ENCODE assay signal across 8 cellular contexts in the genomic region with DNA sequence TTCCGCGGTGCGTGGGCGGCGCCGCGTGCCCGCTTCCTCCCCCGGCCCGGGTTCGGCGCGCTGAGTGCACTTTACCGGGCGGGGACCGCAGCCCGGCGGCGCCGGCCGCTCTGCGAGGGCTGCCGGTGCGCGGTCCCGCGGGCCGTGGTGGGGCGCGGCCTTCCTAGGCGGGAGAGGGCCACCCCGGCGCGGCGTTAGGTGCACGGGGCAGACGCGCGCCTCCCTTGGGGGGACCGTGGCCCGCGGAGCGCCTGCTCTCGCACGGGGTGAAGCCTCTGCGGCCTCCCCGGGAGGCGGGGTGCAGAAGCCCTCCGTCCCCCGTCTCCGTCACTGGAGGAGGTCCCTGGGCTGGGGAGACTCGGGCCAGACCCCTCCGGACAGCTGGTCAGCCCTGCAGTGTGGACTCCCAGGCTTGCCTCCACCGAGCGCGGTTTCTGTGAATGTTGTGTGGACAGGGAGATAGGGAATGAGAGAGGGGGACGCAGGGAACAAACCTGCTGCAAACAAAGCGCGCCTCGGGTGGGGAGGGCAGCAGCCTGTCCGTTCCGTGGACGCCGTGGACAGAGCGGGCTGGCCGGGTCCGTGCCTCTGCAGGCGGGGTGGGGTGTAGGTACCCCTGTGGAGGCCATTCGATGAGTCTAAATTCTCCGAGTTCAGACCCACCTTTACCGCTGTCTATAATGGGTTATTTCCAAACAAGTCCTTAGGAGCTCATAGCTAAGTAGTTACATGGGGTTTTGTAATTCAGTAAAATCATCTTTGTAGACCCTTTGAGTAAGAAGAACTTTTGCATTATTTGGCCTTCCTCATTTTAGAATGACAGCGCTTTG. TPM values are rescaled to one million over a fixed set of nuclear protein-coding genes. Genes with fewer than 3 reads are reported as not detected.
DNase-seq lines count a peak whose midpoint lies in the region; ATAC-seq and TF ChIP-seq lines count a peak whose summit lies in the region.

No MANE protein-coding gene starts in this region.

- H3K36me3 Mint-ChIP-seq in natural killer cell treated with Interleukin-12 subunit alpha and Interleukin-12 subunit beta and Interleukin-15 and Interleukin-18, amount 100 ng/mL, for 72 hours: no peaks in the 10 kb centered on the region

- no peak for TF ChIP-seq POLR2A in GM18505 (IDR thresholded peaks at IDR 0.05; ENCODE audit: borderline replicate concordance, extremely low read depth, insufficient read depth, insufficient read length)

- peak overlapping the region; percentile 75 to 89 for H3K27ac ChIP-seq in SK-N-SH (ENCODE audit: low read depth in 2 of 2, low read length in 1 of 2)

- no peak for TF ChIP-seq EP300 in SK-N-SH (IDR thresholded peaks at IDR 0.05; ENCODE audit: borderline replicate concordance in 1 of 2, low read depth in 1 of 2, low read length in 1 of 2)

- peak overlapping the region; percentile 93 for H3K4me2 ChIP-seq in SK-N-SH

- no peaks in the 10 kb centered on the region for H3K27me3 ChIP-seq in SK-N-SH (ENCODE audit: insufficient read depth)

- DNase-seq in AG04449 (ENCODE audit: low read depth, low spot score): no peak
- peak; percentile 84 for DNase-seq in SK-N-SH
- DNase-seq in epithelial cell of proximal tubule (ENCODE audit: low read depth): no peak
- DNase-seq in natural killer cell treated with Interleukin-12 subunit alpha and Interleukin-12 subunit beta and Interleukin-15 and Interleukin-18, amount 100 ng/mL, for 72 hours (ENCODE audit: low spot score): peak; percentile 72
- no peak for DNase-seq in NCI-H1092 (lab: John Stamatoyannopoulos, UW)
- DNase-seq in NCI-H1930 (lab: John Stamatoyannopoulos, UW): no peak

- peaks cover 4 to 26% of the 10 kb centered on the region in 2 experiments for H3K36me3 ChIP-seq in SK-N-SH (replicated peaks in 1 of 2; ENCODE audit: control insufficient read depth in 1 of 2, insufficient read depth in 2 of 2, low read length in 1 of 2)

- CTCF ChIA-PET in AG04449 (lab: Yijun Ruan, JAX) (interaction anchor here (1.4 kb wide), 1 partner anchor 23 kb away, joined by 3 read pairs; no protein-coding TSS in a partner anchor), SK-N-SH (lab: Yijun Ruan, JAX) (interaction anchor here (0.9 to 4.7 kb wide), 3 partner anchors 14 to 139 kb away, joined by 3 to 22 read pairs (median 7); no protein-coding TSS in a partner anchor)

- peaks cover 17 to 27% of the 10 kb centered on the region in 2 donors for H3K4me1 Mint-ChIP-seq in natural killer cell treated with Interleukin-12 subunit alpha and Interleukin-12 subunit beta and Interleukin-15 and Interleukin-18, amount 100 ng/mL, for 72 hours (ENCODE audit: low read depth in 2 of 2)

- H3K27ac Mint-ChIP-seq in natural killer cell treated with Interleukin-12 subunit alpha and Interleukin-12 subunit beta and Interleukin-15 and Interleukin-18, amount 100 ng/mL, for 72 hours: peak overlapping the region in 1 of 2 donors; percentile 31

- H2AFZ ChIP-seq in SK-N-SH (ENCODE audit: low read depth): peak overlapping the region; percentile 79

- no peaks in the 10 kb centered on the region for H3K9me2 ChIP-seq in SK-N-SH

- H3F3A ChIP-seq in SK-N-SH (replicated peaks; ENCODE audit: insufficient read depth): peaks cover 9% of the 10 kb centered on the region

- peak overlapping the region; percentile 63 for H3K9ac ChIP-seq in SK-N-SH

- 3% methylated on average over 33 of the region's 72 CpGs for WGBS in SK-N-SH (ENCODE audit: low lambda C conversion rate)

- H3K4me3 ChIP-seq in AG04449 (ENCODE audit: low read depth, low read length): peak overlapping the region; percentile 80
- H3K4me3 ChIP-seq in SK-N-SH (ENCODE audit: low read depth in 2 of 2, low read length in 1 of 2): peak overlapping the region; percentile 78 to 98
- H3K4me3 ChIP-seq in epithelial cell of proximal tubule (ENCODE audit: low read depth, low read length): peak overlapping the region; percentile 91

- H3K79me2 ChIP-seq in SK-N-SH (ENCODE audit: insufficient read depth): peaks cover 53% of the 10 kb centered on the region

- no peak for TF ChIP-seq RAD21 in SK-N-SH (IDR thresholded peaks at IDR 0.05; ENCODE audit: low read length)

- TF ChIP-seq CTCF in AG04449 (IDR thresholded peaks at IDR 0.05; ENCODE audit: insufficient read depth, low read length, missing control alignments) (no peak), SK-N-SH (IDR thresholded peaks at IDR 0.05) (no peak), epithelial cell of proximal tubule (conservative IDR thresholded peaks at IDR 0.05; ENCODE audit: low read depth, low read length) (no peak)

- peaks cover 6 to 14% of the 10 kb centered on the region in 2 experiments; a peak in 1 of 4 replicates for H3K4me1 ChIP-seq in SK-N-SH (ENCODE audit: control insufficient read depth in 1 of 2, insufficient read depth in 2 of 2, low read depth in 1 of 2, low read length in 1 of 2)

- H3K9me3 Mint-ChIP-seq in natural killer cell treated with Interleukin-12 subunit alpha and Interleukin-12 subunit beta and Interleukin-15 and Interleukin-18, amount 100 ng/mL, for 72 hours: no peaks in the 10 kb centered on the region

- H3K9me3 ChIP-seq in SK-N-SH: no peaks in the 10 kb centered on the region

- H4K20me1 ChIP-seq in SK-N-SH (ENCODE audit: insufficient read depth): peaks cover 23% of the 10 kb centered on the region

- ATAC-seq in GM18505 (IDR thresholded peaks at IDR 0.05; ENCODE audit: unreplicated experiment) (peak; percentile 30), HG03066 (IDR thresholded peaks at IDR 0.05; ENCODE audit: low read depth, unreplicated experiment) (peak; percentile 35)
- ATAC-seq in natural killer cell treated with Interleukin-12 subunit alpha and Interleukin-12 subunit beta and Interleukin-15 and Interleukin-18, amount 100 ng/mL, for 72 hours: peak in 1 of 2 donors; percentile 50

- POLR2A ChIA-PET in AG04449 (lab: Yijun Ruan, JAX) (no interaction called here), SK-N-SH (lab: Yijun Ruan, JAX) (no interaction called here)

- no peaks in the 10 kb centered on the region for H3K27me3 Mint-ChIP-seq in natural killer cell treated with Interleukin-12 subunit alpha and Interleukin-12 subunit beta and Interleukin-15 and Interleukin-18, amount 100 ng/mL, for 72 hours

- peak overlapping the region; percentile 81 for H3K4me3 Mint-ChIP-seq in natural killer cell treated with Interleukin-12 subunit alpha and Interleukin-12 subunit beta and Interleukin-15 and Interleukin-18, amount 100 ng/mL, for 72 hours

TF ChIP-seq in SK-N-SH, 30 proteins besides CTCF, POLR2A, EP300 and RAD21:
- no peak for TF ChIP-seq CHD2 (IDR thresholded peaks at IDR 0.05; ENCODE audit: low read length, partially characterized antibody)
- TF ChIP-seq POLR2AphosphoS5 (IDR thresholded peaks at IDR 0.05; ENCODE audit: low read depth, low read length): no peak
- no peak for TF ChIP-seq MEF2A (IDR thresholded peaks at IDR 0.05; ENCODE audit: borderline replicate concordance, low read depth)

RNA-seq across cellular contexts. Expression of a gene that starts 0.7 kb away (rescaled TPM):
- 78.7 and 107 TPM in 2 replicates for polyA plus RNA-seq in SK-N-SH (2012; rRNA removed)
- 40.1 and 54.1 TPM in 2 replicates for polyA plus RNA-seq in SK-N-SH (2012; cell fraction: cytosol; rRNA removed)
- polyA plus RNA-seq in SK-N-SH (2012; cell fraction: nucleus; rRNA removed): 188 and 264 TPM in 2 replicates
- 46.6 and 64.7 TPM in 2 replicates for total RNA-seq in epithelial cell of proximal tubule
- 100 to 1,000 TPM in 1 of 2 donors, 10 to 100 TPM in 1; 66.5 to 166 TPM for total RNA-seq in natural killer cell treated with Interleukin-12 subunit alpha and Interleukin-12 subunit beta and Interleukin-15 and Interleukin-18, amount 100 ng/mL, for 72 hours

RNA-seq across cellular contexts. Expression of a gene that starts 17.2 kb away (rescaled TPM):
- 4.3 and 9.9 TPM in 2 replicates for polyA plus RNA-seq in SK-N-SH (2012; rRNA removed)
- polyA plus RNA-seq in SK-N-SH (2012; cell fraction: cytosol; rRNA removed): 6.7 and 9.8 TPM in 2 replicates
- polyA plus RNA-seq in SK-N-SH (2012; cell fraction: nucleus; rRNA removed): 23.0 and 32.8 TPM in 2 replicates
- total RNA-seq in epithelial cell of proximal tubule: 0.69 and 2.0 TPM in 2 replicates
- 1 to 10 TPM; 1.6 TPM for total RNA-seq in natural killer cell treated with Interleukin-12 subunit alpha and Interleukin-12 subunit beta and Interleukin-15 and Interleukin-18, amount 100 ng/mL, for 72 hours

RNA-seq across cellular contexts. Expression of a gene that starts 36.1 kb away (rescaled TPM):
- 54.3 and 68.2 TPM in 2 replicates for polyA plus RNA-seq in SK-N-SH (2012; rRNA removed)
- 54.0 and 58.2 TPM in 2 replicates for polyA plus RNA-seq in SK-N-SH (2012; cell fraction: cytosol; rRNA removed)
- polyA plus RNA-seq in SK-N-SH (2012; cell fraction: nucleus; rRNA removed): 55.7 and 57.5 TPM in 2 replicates
- total RNA-seq in epithelial cell of proximal tubule: 25.4 and 32.4 TPM in 2 replicates
- total RNA-seq in natural killer cell treated with Interleukin-12 subunit alpha and Interleukin-12 subunit beta and Interleukin-15 and Interleukin-18, amount 100 ng/mL, for 72 hours: 10 to 100 TPM; 29.4 to 48.4 TPM

RNA-seq across cellular contexts. Expression of a gene that starts 54.1 kb away (rescaled TPM):
- 13.4 and 20.7 TPM in 2 replicates for polyA plus RNA-seq in SK-N-SH (2012; rRNA removed)
- 10.5 and 15.2 TPM in 2 replicates for polyA plus RNA-seq in SK-N-SH (2012; cell fraction: cytosol; rRNA removed)
- polyA plus RNA-seq in SK-N-SH (2012; cell fraction: nucleus; rRNA removed): 22.5 and 23.0 TPM in 2 replicates
- total RNA-seq in epithelial cell of proximal tubule: 4.1 and 7.8 TPM in 2 replicates
- 1 to 10 TPM; 1.1 to 1.2 TPM for total RNA-seq in natural killer cell treated with Interleukin-12 subunit alpha and Interleukin-12 subunit beta and Interleukin-15 and Interleukin-18, amount 100 ng/mL, for 72 hours

Comparison
In these comparisons a context has a peak if more than half of its experiments do, and no peak if none do; other contexts are left out.
1. DNase-seq: peak in SK-N-SH (single experiment) and natural killer cell treated with Interleukin-12 subunit alpha and Interleukin-12 subunit beta and Interleukin-15 and Interleukin-18, amount 100 ng/mL, for 72 hours (single experiment); none in AG04449 (single experiment), epithelial cell of proximal tubule (single experiment), NCI-H1092 (single experiment) and NCI-H1930 (0 of 2).
2. Peak in every context shown above with its lines, with median percentiles within 50 percentile points of each other: H3K4me3 ChIP-seq.